ENCODE assay signal across 8 cellular contexts in genomic region chr1:161730050-161730564, GRCh38. TPM values are rescaled to one million over a fixed set of nuclear protein-coding genes. Genes with fewer than 3 reads are reported as not detected.
DNase-seq lines count a peak whose midpoint lies in the region; ATAC-seq and TF ChIP-seq lines count a peak whose summit lies in the region.
"Had no signal": no experiment of that assay in that cellular context is flagged by ENCODE, and none has a peak within 500 bp of the region (broad histone marks: within the 10 kb centered on the region; RNA-seq: fewer than 3 reads in every experiment).

No MANE protein-coding gene starts in this region.

- H3K9me2 ChIP-seq in HCT116 (ENCODE audit: insufficient read depth), result no peaks in the 10 kb centered on the region

- peak overlapping the region in 1 of 2 experiments; percentile 20; a peak in 2 of 4 replicates for H3K4me3 ChIP-seq in HCT116 (replicated peaks in 1 of 2; ENCODE audit: low read depth in 1 of 2, low read length in 2 of 2)
- H3K4me3 ChIP-seq: cardiac muscle cell had no signal

- RAD21 ChIA-PET in HCT116 (lab: Charles Lee; ENCODE audit: low non-redundant PET in 1 of 2, low total read pairs in 2 of 2, uncharacterized antibody in 2 of 2, unreplicated experiment in 2 of 2), result no interaction called here

- no peak overlapping the region for H3K9ac ChIP-seq in HCT116 (ENCODE audit: low read length)

- H3K4me1 Mint-ChIP-seq in activated naive CD8-positive, alpha-beta T cell treated with anti-CD3 and anti-CD28 coated beads, Interleukin-2, amount 50 U/mL, for 24 hours, result peaks cover 59% of the 10 kb centered on the region

- peaks cover 24 to 82% of the 10 kb centered on the region in 2 experiments; a peak in 3 of 4 replicates for H3K4me1 ChIP-seq in HCT116 (ENCODE audit: control insufficient read depth in 1 of 2, insufficient read depth in 2 of 2, low read length in 2 of 2)

- TF ChIP-seq CTCF in HCT116 (IDR thresholded peaks at IDR 0.05 in 2 of 3, conservative IDR thresholded peaks at IDR 0.05 in 1 of 3; ENCODE audit: borderline replicate concordance in 1 of 3, insufficient read depth in 1 of 3, low read depth in 2 of 3, low read length in 2 of 3), result no peak
- no peak for TF ChIP-seq CTCF in RWPE1 (conservative IDR thresholded peaks at IDR 0.05; ENCODE audit: low read depth)

- no peaks in the 10 kb centered on the region for H3K36me3 Mint-ChIP-seq in activated naive CD8-positive, alpha-beta T cell treated with anti-CD3 and anti-CD28 coated beads, Interleukin-2, amount 50 U/mL, for 24 hours (ENCODE audit: low read depth)

- CTCF ChIA-PET in HCT116 (lab: Charles Lee) (interaction anchor here (1.1 to 1.7 kb wide), 2 partner anchors 9 to 12 kb away, joined by 3 to 6 read pairs; no protein-coding TSS in a partner anchor), RWPE1 (lab: Yijun Ruan, JAX) (interaction anchor here (1.0 kb wide), 1 partner anchor 8 kb away, joined by 4 read pairs; no protein-coding TSS in a partner anchor)

- H3K27me3 Mint-ChIP-seq in activated naive CD8-positive, alpha-beta T cell treated with anti-CD3 and anti-CD28 coated beads, Interleukin-2, amount 50 U/mL, for 24 hours, result peaks cover 14% of the 10 kb centered on the region

- peak overlapping the region; percentile 97 for H2AFZ ChIP-seq in HCT116 (ENCODE audit: low read depth, low read length, poor library complexity, severe bottlenecking)

- TF ChIP-seq POLR2A in HCT116 (IDR thresholded peaks at IDR 0.05; ENCODE audit: borderline replicate concordance, extremely low read depth, insufficient read depth, insufficient read length), result no peak

- peak overlapping the region; percentile 62 for H3K4me2 ChIP-seq in HCT116 (ENCODE audit: low read length)

- no peak overlapping the region for H3K27ac ChIP-seq in HCT116 (ENCODE audit: low read depth, low read length)
- H3K27ac ChIP-seq in RWPE1, result peak overlapping the region; percentile 64
- H3K27ac ChIP-seq in substantia nigra (ENCODE audit: low read depth, low read length, poor library complexity, severe bottlenecking), result no peak overlapping the region
- H3K27ac ChIP-seq: cardiac muscle cell had no signal

- intact Hi-C loops in HCT116 (cut with micrococcal nuclease), result no loop called here

- TF ChIP-seq RAD21 in HCT116 (IDR thresholded peaks at IDR 0.05; ENCODE audit: low read depth), result peak; percentile 17; the same call in 1 of the 2 replicates

- H4K20me1 ChIP-seq in HCT116 (ENCODE audit: insufficient read depth), result no peaks in the 10 kb centered on the region

- H3K36me3 ChIP-seq in HCT116 (ENCODE audit: control insufficient read depth in 1 of 2, insufficient read depth in 2 of 2, low read length in 2 of 2), result no peaks in the 10 kb centered on the region
- H3K36me3 ChIP-seq: cardiac muscle cell had no signal

- H3K79me2 ChIP-seq in HCT116 (ENCODE audit: insufficient read depth, low read length), result no peaks in the 10 kb centered on the region; the same call in 1 of the 2 replicates

- no peaks in the 10 kb centered on the region for H3K9me3 Mint-ChIP-seq in activated naive CD8-positive, alpha-beta T cell treated with anti-CD3 and anti-CD28 coated beads, Interleukin-2, amount 50 U/mL, for 24 hours

- no peaks in the 10 kb centered on the region for H3K27me3 ChIP-seq in HCT116 (ENCODE audit: insufficient read depth, low read length)

- H3K4me3 Mint-ChIP-seq in activated naive CD8-positive, alpha-beta T cell treated with anti-CD3 and anti-CD28 coated beads, Interleukin-2, amount 50 U/mL, for 24 hours, result no peak overlapping the region

- no TSS peak for BruUV-seq in HCT116 (replicated peaks; lab: Mats Ljungman, UMichigan)

- DNase-seq in HCT116 (ENCODE audit: low read depth, low spot score) (no peak), RWPE1 (ENCODE audit: low spot score) (peak; percentile 85), substantia nigra (lab: John Stamatoyannopoulos, UW) (no peak)
- DNase-seq in activated naive CD8-positive, alpha-beta T cell treated with anti-CD3 and anti-CD28 coated beads, Interleukin-2, amount 50 U/mL, for 24 hours, result peak; percentile 39
- peak; percentile 24 for DNase-seq in stimulated activated CD4-positive, alpha-beta T cell treated with anti-CD3 and anti-CD28 coated beads, Interleukin-4, amount 100 ng/mL, for 1 hour

- ATAC-seq in HCT116, result no peak
- peak; percentile 67 for ATAC-seq in activated naive CD8-positive, alpha-beta T cell treated with anti-CD3 and anti-CD28 coated beads, Interleukin-2, amount 50 U/mL, for 24 hours
- ATAC-seq in HG03469 (IDR thresholded peaks at IDR 0.05; ENCODE audit: unreplicated experiment), result no peak
- no peak for ATAC-seq in HG02970 (IDR thresholded peaks at IDR 0.05; ENCODE audit: low FRiP score, unreplicated experiment)

- H3K27ac Mint-ChIP-seq in activated naive CD8-positive, alpha-beta T cell treated with anti-CD3 and anti-CD28 coated beads, Interleukin-2, amount 50 U/mL, for 24 hours, result peak overlapping the region; percentile 86

- POLR2A ChIA-PET in HCT116 (lab: Charles Lee), result no interaction called here
- POLR2A ChIA-PET in RWPE1 (lab: Yijun Ruan, JAX; ENCODE audit: low non-redundant PET), result no interaction called here

- no peaks in the 10 kb centered on the region for H3K9me3 ChIP-seq in HCT116 (ENCODE audit: control insufficient read depth in 1 of 2, insufficient read depth in 1 of 2, low read depth in 1 of 2, low read length in 2 of 2)

TF ChIP-seq in HCT116, 20 proteins besides CTCF, POLR2A, EP300 and RAD21:
- TF ChIP-seq SIN3A (IDR thresholded peaks at IDR 0.05; ENCODE audit: low read depth), result no peak
- TF ChIP-seq YY1 (IDR thresholded peaks at IDR 0.05; ENCODE audit: extremely low read depth, insufficient replicate concordance, low read depth, low read length), result peak; percentile 77
- TF ChIP-seq ZNF274 (IDR thresholded peaks at IDR 0.05; ENCODE audit: low read depth, low read length), result no peak
- peak; percentile 80 for TF ChIP-seq JUND (IDR thresholded peaks at IDR 0.05)
- TF ChIP-seq TCF7L2 (IDR thresholded peaks at IDR 0.05; ENCODE audit: borderline replicate concordance, extremely low read depth, insufficient read depth, insufficient read length), result no peak
- TF ChIP-seq POLR2AphosphoS5 (IDR thresholded peaks at IDR 0.05; ENCODE audit: low read depth, low read length), result no peak
- no peak for TF ChIP-seq ELF1 (IDR thresholded peaks at IDR 0.05; ENCODE audit: borderline replicate concordance, low read depth)
- TF ChIP-seq ZBTB33 (IDR thresholded peaks at IDR 0.05; ENCODE audit: extremely low read depth, insufficient replicate concordance, low read length), result no peak
- TF ChIP-seq EGR1 (IDR thresholded peaks at IDR 0.05; ENCODE audit: low read depth), result 0 out of 2 replicates have a peak, but pooled peaks have one; percentile 38
- TF ChIP-seq CBX3 (IDR thresholded peaks at IDR 0.05; ENCODE audit: low read depth), result peak; percentile 9; the same call in 1 of the 2 replicates
- no peak for TF ChIP-seq ZFX (IDR thresholded peaks at IDR 0.05)
- TF ChIP-seq EZH2 (IDR thresholded peaks at IDR 0.05), result no peak
- peak; percentile 71 for TF ChIP-seq SP1 (IDR thresholded peaks at IDR 0.05; ENCODE audit: low read depth)
- no peak for TF ChIP-seq SRF (IDR thresholded peaks at IDR 0.05; ENCODE audit: low read depth)
- no peak for TF ChIP-seq REST (IDR thresholded peaks at IDR 0.05; ENCODE audit: low read depth)
- peak; percentile 90 for TF ChIP-seq FOSL1 (IDR thresholded peaks at IDR 0.05; ENCODE audit: low read depth)
- TF ChIP-seq EZH2phosphoT487 (IDR thresholded peaks at IDR 0.05; ENCODE audit: borderline replicate concordance), result no peak

RNA-seq across cellular contexts. Expression of gene FCRLB, which starts 8.8 kb away (rescaled TPM):
- total RNA-seq in HCT116 (2021; ENCODE audit: unreplicated experiment), result 1.0 TPM
- polyA plus RNA-seq in HCT116 (2012), result 0.56 and 1.1 TPM in 2 replicates

RNA-seq across cellular contexts. Expression of gene DUSP12, which starts 19.5 kb away (rescaled TPM):
- 31.6 TPM for total RNA-seq in HCT116 (2021; ENCODE audit: unreplicated experiment)
- 24.2 and 28.3 TPM in 2 replicates for polyA plus RNA-seq in HCT116 (2012)

RNA-seq across cellular contexts. Expression of gene FCRLA, which starts 23.1 kb away (rescaled TPM):
- total RNA-seq in HCT116 (2021; ENCODE audit: unreplicated experiment), result 0.25 TPM
- polyA plus RNA-seq in HCT116 (2012), result 0.10 and 0.27 TPM in 2 replicates
- total RNA-seq: cardiac muscle cell had no signal
- polyA plus RNA-seq: cardiac muscle cell had no signal

RNA-seq across cellular contexts. Expression of gene ATF6, which starts 36.0 kb away (rescaled TPM):
- 20.9 TPM for total RNA-seq in HCT116 (2021; ENCODE audit: unreplicated experiment)
- 14.7 and 16.4 TPM in 2 replicates for polyA plus RNA-seq in HCT116 (2012)

Comparison
In these comparisons a context has a peak if more than half of its experiments do, and no peak if none do; other contexts are left out.
1. DNase-seq: peak in RWPE1 (single experiment), activated naive CD8-positive, alpha-beta T cell treated with anti-CD3 and anti-CD28 coated beads, Interleukin-2, amount 50 U/mL, for 24 hours (single experiment) and stimulated activated CD4-positive, alpha-beta T cell treated with anti-CD3 and anti-CD28 coated beads, Interleukin-4, amount 100 ng/mL, for 1 hour (single experiment); none in HCT116 (single experiment) and substantia nigra (0 of 49).